In genomic region chr10:17562572-17562971, GRCh38 we compare ENCODE assay signal across 17 cellular contexts. TPM values are rescaled to one million over a fixed set of nuclear protein-coding genes. Genes with fewer than 3 reads are reported as not detected.
DNase-seq lines count a peak whose midpoint lies in the region; ATAC-seq and TF ChIP-seq lines count a peak whose summit lies in the region.
"Had no signal": no experiment of that assay in that cellular context is flagged by ENCODE, and none has a peak within 500 bp of the region (broad histone marks: within the 10 kb centered on the region; RNA-seq: fewer than 3 reads in every experiment).

No MANE protein-coding gene starts in this region.

- H3K27ac ChIP-seq in CD4-positive, alpha-beta T cell (ENCODE audit: low read depth, low read length) = no peak overlapping the region
- no peak overlapping the region for H3K27ac ChIP-seq in PC-9
- H3K27ac ChIP-seq: BLaER1 treated with 17β-estradiol and CSF1 and Interleukin-3, amounts not matched to agents 10 nM and 100 nM; thyroid gland had no signal

- CTCF ChIA-PET in WTC11 (lab: Charles Lee) (interaction anchor here (1.0 kb wide), 1 partner anchor 29 kb away, joined by 3 read pairs; no protein-coding TSS in a partner anchor), PC-9 (lab: Charles Lee) (no interaction called here)
- CTCF ChIA-PET in CD4-positive, alpha-beta T cell (lab: Charles Lee) = no interaction called here

- H3K4me1 Mint-ChIP-seq in WTC11 = peaks cover 32% of the 10 kb centered on the region
- H3K4me1 Mint-ChIP-seq in CD4-positive, alpha-beta T cell (ENCODE audit: low read depth) = no peaks in the 10 kb centered on the region
- H3K4me1 Mint-ChIP-seq: activated CD4-positive, alpha-beta T cell treated with anti-CD3 and anti-CD28 coated beads, Interleukin-2, amount 10 ng/mL, durations not matched to agents 7 days and 5 days had no signal

- no peaks in the 10 kb centered on the region for H3K36me3 Mint-ChIP-seq in WTC11
- H3K36me3 Mint-ChIP-seq in CD4-positive, alpha-beta T cell (ENCODE audit: low read depth) = no peaks in the 10 kb centered on the region

- no peaks in the 10 kb centered on the region for H4K20me1 ChIP-seq in PC-9 (ENCODE audit: insufficient read depth)
- H4K20me1 ChIP-seq: BLaER1 treated with 17β-estradiol and CSF1 and Interleukin-3, amounts not matched to agents 10 nM and 100 nM had no signal

- intact Hi-C loops in CD4-positive, alpha-beta T cell (cut with DNase I, micrococcal nuclease) = no loop called here
- intact Hi-C loops in PC-9 (cut with micrococcal nuclease; ENCODE audit: unreplicated experiment) = no loop called here

- no peaks in the 10 kb centered on the region for H3K9me3 Mint-ChIP-seq in WTC11
- H3K9me3 Mint-ChIP-seq in CD4-positive, alpha-beta T cell = no peaks in the 10 kb centered on the region
- H3K9me3 Mint-ChIP-seq: activated CD4-positive, alpha-beta T cell treated with anti-CD3 and anti-CD28 coated beads, Interleukin-2, amount 10 ng/mL, durations not matched to agents 7 days and 5 days; HFFc6 had no signal

- POLR2A ChIA-PET in WTC11 (lab: Charles Lee) = no interaction called here
- POLR2A ChIA-PET in CD4-positive, alpha-beta T cell (lab: Charles Lee) = no interaction called here
- POLR2A ChIA-PET in PC-9 (lab: Charles Lee; ENCODE audit: unreplicated experiment) = no interaction called here

- H3K27me3 Mint-ChIP-seq in WTC11 (ENCODE audit: low read depth) = no peaks in the 10 kb centered on the region
- H3K27me3 Mint-ChIP-seq in CD4-positive, alpha-beta T cell = no peaks in the 10 kb centered on the region

- ATAC-seq in WTC11 (peak; percentile 67), HG02610 (IDR thresholded peaks at IDR 0.05; ENCODE audit: unreplicated experiment) (no peak), GM18498 (IDR thresholded peaks at IDR 0.05; ENCODE audit: unreplicated experiment) (no peak)
- ATAC-seq in CD4-positive, alpha-beta T cell (ENCODE audit: poor library complexity) = no peak
- ATAC-seq: mucosa of descending colon, right cardiac atrium had no signal

- no peaks in the 10 kb centered on the region for H3K4me1 ChIP-seq in PC-9 (replicated peaks; ENCODE audit: insufficient read depth)
- H3K4me1 ChIP-seq: thyroid gland had no signal

- no TSS peak for BruUV-seq in PC-9 (replicated peaks; lab: Mats Ljungman, UMichigan)

- no peaks in the 10 kb centered on the region for H3F3A ChIP-seq in PC-9 (ENCODE audit: insufficient read depth, low read depth)

- no peaks in the 10 kb centered on the region for H3K79me2 ChIP-seq in PC-9 (ENCODE audit: low read depth)

- H3K4me2 ChIP-seq in PC-9 = no peak overlapping the region

- no peaks in the 10 kb centered on the region for H3K9me3 ChIP-seq in CD4-positive, alpha-beta T cell (ENCODE audit: control insufficient read depth, low read length)
- H3K9me3 ChIP-seq in PC-9 (ENCODE audit: insufficient read depth, low read depth) = no peaks in the 10 kb centered on the region
- H3K9me3 ChIP-seq: mucosa of descending colon, thyroid gland had no signal

- H3K27ac Mint-ChIP-seq in WTC11 = peak overlapping the region; percentile 2; the same call in 1 of the 2 replicates
- H3K27ac Mint-ChIP-seq in CD4-positive, alpha-beta T cell = no peak overlapping the region
- H3K27ac Mint-ChIP-seq: activated CD4-positive, alpha-beta T cell treated with anti-CD3 and anti-CD28 coated beads, Interleukin-2, amount 10 ng/mL, durations not matched to agents 7 days and 5 days; HFFc6 had no signal

- H2AFZ ChIP-seq in PC-9 = no peak overlapping the region

- no peaks in the 10 kb centered on the region for H3K9me2 ChIP-seq in PC-9 (ENCODE audit: insufficient read depth)

- H3K4me3 ChIP-seq in AG09309 (ENCODE audit: control insufficient read depth, low read depth, low read length) (no peak overlapping the region), PC-9 (no peak overlapping the region)
- H3K4me3 ChIP-seq: BLaER1 treated with 17β-estradiol and CSF1 and Interleukin-3, amounts not matched to agents 10 nM and 100 nM; mucosa of descending colon; thyroid gland had no signal

- no peaks in the 10 kb centered on the region for H3K36me3 ChIP-seq in PC-9 (ENCODE audit: low read depth)
- H3K36me3 ChIP-seq: BLaER1 treated with 17β-estradiol and CSF1 and Interleukin-3, amounts not matched to agents 10 nM and 100 nM; thyroid gland had no signal

- TF ChIP-seq CTCF in AG09309 (IDR thresholded peaks at IDR 0.05; ENCODE audit: control insufficient read depth, insufficient read depth, low read depth, low read length, missing control alignments) = no peak
- no peak for TF ChIP-seq CTCF in WTC11 (IDR thresholded peaks at IDR 0.05)
- no peak for TF ChIP-seq CTCF in CD4-positive, alpha-beta T cell (IDR thresholded peaks at IDR 0.05)
- TF ChIP-seq CTCF in PC-9 (conservative IDR thresholded peaks at IDR 0.05) = no peak

- no peaks in the 10 kb centered on the region for H3K27me3 ChIP-seq in CD4-positive, alpha-beta T cell (ENCODE audit: control insufficient read depth, insufficient read depth, low read length)
- H3K27me3 ChIP-seq in PC-9 (ENCODE audit: insufficient read depth, low read depth) = no peaks in the 10 kb centered on the region
- H3K27me3 ChIP-seq: BLaER1 treated with 17β-estradiol and CSF1 and Interleukin-3, amounts not matched to agents 10 nM and 100 nM; thyroid gland had no signal

- H3K4me3 Mint-ChIP-seq in WTC11 = no peak overlapping the region
- no peak overlapping the region for H3K4me3 Mint-ChIP-seq in CD4-positive, alpha-beta T cell
- H3K4me3 Mint-ChIP-seq: activated CD4-positive, alpha-beta T cell treated with anti-CD3 and anti-CD28 coated beads, Interleukin-2, amount 10 ng/mL, durations not matched to agents 7 days and 5 days; HFFc6 had no signal

- DNase-seq in AG09309 (ENCODE audit: low read depth) = peak; percentile 53
- DNase-seq in LHCN-M2 (ENCODE audit: low read depth) = peak; percentile 80
- DNase-seq in WTC11 (ENCODE audit: low spot score) = no peak
- DNase-seq in iris pigment epithelial cell (ENCODE audit: low read depth) = peak; percentile 83
- no peak for DNase-seq in CD4-positive, alpha-beta T cell
- no peak for DNase-seq in PC-9
- DNase-seq: activated CD4-positive, alpha-beta T cell treated with anti-CD3 and anti-CD28 coated beads, Interleukin-2, amount 10 ng/mL, durations not matched to agents 7 days and 5 days; activated naive CD4-positive, alpha-beta T cell; HFFc6; hippocampal formation; mucosa of descending colon; NCI-H510A; right cardiac atrium; thyroid gland had no signal

TF ChIP-seq in WTC11, 78 proteins besides CTCF, POLR2A, EP300 and RAD21:
- TF ChIP-seq NFATC4 (CRISPR knock-in tag; IDR thresholded peaks at IDR 0.05) (no peak), FOXP4 (CRISPR knock-in tag; IDR thresholded peaks at IDR 0.05) (no peak), ETV6 (CRISPR knock-in tag; IDR thresholded peaks at IDR 0.05) (no peak), EMX1 (CRISPR knock-in tag; IDR thresholded peaks at IDR 0.05) (no peak), RORB (CRISPR knock-in tag; IDR thresholded peaks at IDR 0.05) (no peak), FOXK1 (CRISPR knock-in tag; IDR thresholded peaks at IDR 0.05) (no peak), JAZF1 (CRISPR knock-in tag; IDR thresholded peaks at IDR 0.05) (no peak), KAT7 (CRISPR knock-in tag; IDR thresholded peaks at IDR 0.05; ENCODE audit: borderline replicate concordance) (no peak), GABPB1 (CRISPR knock-in tag; IDR thresholded peaks at IDR 0.05) (no peak), ZNF317 (CRISPR knock-in tag; IDR thresholded peaks at IDR 0.05; ENCODE audit: borderline replicate concordance, low read depth) (no peak), SP1 (CRISPR knock-in tag; conservative IDR thresholded peaks at IDR 0.05) (no peak), FOXJ3 (CRISPR knock-in tag; IDR thresholded peaks at IDR 0.05; ENCODE audit: borderline replicate concordance) (no peak), MLX (CRISPR knock-in tag; IDR thresholded peaks at IDR 0.05) (no peak)

RNA-seq across cellular contexts. Expression of gene HACD1, which starts 54.6 kb away (rescaled TPM):
- 39.8 and 44.3 TPM in 2 replicates for total RNA-seq in LHCN-M2 (2014; rRNA removed)
- 102 TPM for polyA plus RNA-seq in LHCN-M2 (2012)
- 18.6 to 23.2 TPM (median 21.2 TPM) in 3 replicates for total RNA-seq in WTC11 (2021)
- total RNA-seq in CD4-positive, alpha-beta T cell = under 1 TPM; 0.75 to 0.77 TPM
- total RNA-seq in PC-9 (2021) = 29.6 and 36.3 TPM in 2 replicates

Comparison
In these comparisons a context has a peak if more than half of its experiments do, and no peak if none do; other contexts are left out.
1. DNase-seq: peak in AG09309 (single experiment), LHCN-M2 (single experiment) and iris pigment epithelial cell (single experiment); none in WTC11 (single experiment), CD4-positive, alpha-beta T cell (0 of 10) and PC-9 (0 of 2).
2. RNA of gene HACD1, which starts 54.6 kb away (total RNA-seq): 39.8 to 44.3 TPM in LHCN-M2, 29.6 to 36.3 TPM in PC-9 and 18.6 to 23.2 TPM in WTC11; 0.75 to 0.77 TPM in CD4-positive, alpha-beta T cell; every median in the first group is over 10 times any median in the second.